24 cellular contexts compared by ENCODE assay signal in the genomic region with DNA sequence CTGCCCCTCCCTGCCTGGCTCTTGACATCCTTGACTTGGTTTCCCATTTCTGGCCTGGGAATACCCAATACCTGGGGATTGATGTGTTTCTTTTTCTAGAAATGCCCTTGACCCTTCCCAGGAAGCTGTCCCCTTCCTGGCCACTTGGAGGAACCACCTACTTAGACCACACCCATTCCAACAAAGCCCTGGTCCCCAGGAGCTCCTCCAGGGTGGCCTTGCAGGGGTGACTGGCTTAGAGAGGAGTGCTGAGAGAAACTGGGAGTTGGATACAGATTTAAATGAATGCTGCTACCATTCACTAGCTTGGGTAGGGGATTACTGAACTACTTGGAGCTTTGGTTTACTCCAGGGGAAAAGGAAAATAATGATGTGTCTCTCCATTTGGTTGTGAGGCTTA. TPM values are rescaled to one million over a fixed set of nuclear protein-coding genes. Genes with fewer than 3 reads are reported as not detected.
A peak's percentile ranks its signal among the peaks of the same experiment; 100 is the strongest.
DNase-seq lines count a peak whose midpoint lies in the region; ATAC-seq and TF ChIP-seq lines count a peak whose summit lies in the region.
"Had no signal": no experiment of that assay in that cellular context is flagged by ENCODE, and none has a peak within 500 bp of the region (broad histone marks: within the 10 kb centered on the region; RNA-seq: fewer than 3 reads in every experiment).

No MANE protein-coding gene starts in this region.

- no peak overlapping the region for H2BK15ac ChIP-seq in mesenchymal stem cell (ENCODE audit: low read depth, poor library complexity, severe bottlenecking)

- peak overlapping the region; percentile 92 for H3K27ac ChIP-seq in RWPE1
- H3K27ac ChIP-seq in mesenchymal stem cell (ENCODE audit: low read length, poor library complexity, severe bottlenecking) = no peak overlapping the region
- H3K27ac ChIP-seq: GM23248, left lung, neural progenitor cell, prostate gland, tibial artery had no signal

- peak overlapping the region in 1 of 2 experiments; percentile 92 for H3K23ac ChIP-seq in mesenchymal stem cell (ENCODE audit: low read length in 2 of 2)

- peaks cover 26% of the 10 kb centered on the region for H3K4me1 ChIP-seq in mesenchymal stem cell (ENCODE audit: control insufficient read depth, insufficient read depth, low read depth, low read length)

- H3K27ac Mint-ChIP-seq in activated T-cell treated with anti-CD3 and anti-CD28 coated beads, Interleukin-2, amount 50 U/mL, for 24 hours = peak overlapping the region; percentile 13
- H3K27ac Mint-ChIP-seq in stimulated activated naive B cell treated with anti-CD40 and anti-IgM and Interleukin-4, amounts not matched to agents 10 μg/mL and 1 μg/mL and 100 μg/mL, for 72 hours = peak overlapping the region; percentile 43
- H3K27ac Mint-ChIP-seq: activated naive CD4-positive, alpha-beta T cell treated with anti-CD3 and anti-CD28 coated beads, Interleukin-2, amount 10 ng/mL, durations not matched to agents 7 days and 5 days; neural progenitor cell had no signal

- H2BK120ac ChIP-seq in mesenchymal stem cell (ENCODE audit: low read depth, low read length) = no peak overlapping the region

- H3K14ac ChIP-seq in mesenchymal stem cell (ENCODE audit: low read length in 2 of 2) = peak overlapping the region in 1 of 2 experiments; percentile 82

- no peak for ATAC-seq in stimulated activated naive B cell treated with anti-CD40 and anti-IgM and Interleukin-4, amounts not matched to agents 10 μg/mL and 1 μg/mL and 100 μg/mL, for 72 hours (replicated peaks)
- no peak for ATAC-seq in GM18519 (IDR thresholded peaks at IDR 0.05; ENCODE audit: low FRiP score, unreplicated experiment)
- ATAC-seq in left lobe of liver = no peak

- no peaks in the 10 kb centered on the region for H3K9me3 ChIP-seq in mesenchymal stem cell (ENCODE audit: control insufficient read depth, low read length)
- H3K9me3 ChIP-seq: BE2C, left lung, prostate gland, tibial artery had no signal

- no peaks in the 10 kb centered on the region for H3K27me3 ChIP-seq in mesenchymal stem cell (ENCODE audit: control insufficient read depth in 1 of 2, insufficient read depth in 1 of 2, low read length in 2 of 2)
- H3K27me3 ChIP-seq: BE2C, left lung, neural progenitor cell, tibial artery had no signal

- POLR2A ChIA-PET in RWPE1 (lab: Yijun Ruan, JAX; ENCODE audit: low non-redundant PET) = interaction anchor here (1.0 kb wide), 1 partner anchor 22 kb away, joined by 6 read pairs; a partner anchor contains a TSS

- peak overlapping the region; percentile 58 for H2AK5ac ChIP-seq in mesenchymal stem cell (ENCODE audit: low read length, severe bottlenecking)

- peaks cover 26% of the 10 kb centered on the region for H3K36me3 Mint-ChIP-seq in activated T-cell treated with anti-CD3 and anti-CD28 coated beads, Interleukin-2, amount 50 U/mL, for 24 hours (ENCODE audit: low read depth)
- peaks cover 4 to 7% of the 10 kb centered on the region in 2 donors for H3K36me3 Mint-ChIP-seq in stimulated activated naive B cell treated with anti-CD40 and anti-IgM and Interleukin-4, amounts not matched to agents 10 μg/mL and 1 μg/mL and 100 μg/mL, for 72 hours

- no peak overlapping the region for H2AFZ ChIP-seq in mesenchymal stem cell (ENCODE audit: low read depth, low read length)
- H2AFZ ChIP-seq: GM23248, neural progenitor cell had no signal

- H3K4me1 Mint-ChIP-seq in activated T-cell treated with anti-CD3 and anti-CD28 coated beads, Interleukin-2, amount 50 U/mL, for 24 hours (ENCODE audit: low read depth) = peaks cover 76% of the 10 kb centered on the region
- H3K4me1 Mint-ChIP-seq in stimulated activated naive B cell treated with anti-CD40 and anti-IgM and Interleukin-4, amounts not matched to agents 10 μg/mL and 1 μg/mL and 100 μg/mL, for 72 hours = peaks cover 68 to 85% of the 10 kb centered on the region in 2 donors

- H3K36me3 ChIP-seq in mesenchymal stem cell (ENCODE audit: control insufficient read depth in 1 of 2, insufficient read depth in 2 of 2, low read depth in 1 of 2, low read length in 2 of 2) = peaks cover 0 to 12% of the 10 kb centered on the region in 2 experiments
- H3K36me3 ChIP-seq: left lung had no signal

- TF ChIP-seq CTCF in RWPE1 (conservative IDR thresholded peaks at IDR 0.05; ENCODE audit: low read depth) = no peak

- peak overlapping the region in 1 of 2 experiments; percentile 81 for H2BK12ac ChIP-seq in mesenchymal stem cell (ENCODE audit: low read length in 2 of 2)

- DNase-seq in activated T-cell treated with anti-CD3 and anti-CD28 coated beads, Interleukin-2, amount 50 U/mL, for 24 hours = no peak
- no peak for DNase-seq in activated T-cell treated with anti-CD3 and anti-CD28 coated beads, Interleukin-2, amount 50 U/mL, for 48 hours
- no peak for DNase-seq in RWPE1 (ENCODE audit: low spot score)
- no peak for DNase-seq in mesenchymal stem cell
- DNase-seq in stimulated activated naive B cell treated with anti-CD40 and anti-IgM and Interleukin-4, amounts not matched to agents 10 μg/mL and 1 μg/mL and 100 μg/mL, for 72 hours = no peak
- DNase-seq in left lobe of liver (ENCODE audit: low spot score) = no peak
- no peak for DNase-seq in NCI-H1694 treated with DMSO at 0.1 percent for 48 hours (lab: John Stamatoyannopoulos, UW)
- DNase-seq: 8988T; activated CD4-positive, alpha-beta T cell treated with anti-CD3 and anti-CD28 coated beads for 4 hours; activated naive CD4-positive, alpha-beta T cell treated with anti-CD3 and anti-CD28 coated beads, Interleukin-2, amount 10 ng/mL, durations not matched to agents 7 days and 5 days; aorta; BE2C; MM.1S; NCI-H1436; NCI-H2171; NCI-H526; Right ventricle myocardium superior; stimulated activated naive CD4-positive, alpha-beta T cell treated with Interleukin-2 at 50 U/mL for 16 hours; tibial artery had no signal

- H3K18ac ChIP-seq in mesenchymal stem cell (ENCODE audit: low read depth in 1 of 2, low read length in 2 of 2) = peak overlapping the region; percentile 16 to 80

- H3K9ac ChIP-seq in mesenchymal stem cell (ENCODE audit: low read length) = no peak overlapping the region
- H3K9ac ChIP-seq: GM23248, neural progenitor cell had no signal

- no peak overlapping the region for H3K4me3 Mint-ChIP-seq in activated T-cell treated with anti-CD3 and anti-CD28 coated beads, Interleukin-2, amount 50 U/mL, for 24 hours
- H3K4me3 Mint-ChIP-seq in stimulated activated naive B cell treated with anti-CD40 and anti-IgM and Interleukin-4, amounts not matched to agents 10 μg/mL and 1 μg/mL and 100 μg/mL, for 72 hours = peak overlapping the region; percentile 19 to 33
- H3K4me3 Mint-ChIP-seq: activated naive CD4-positive, alpha-beta T cell treated with anti-CD3 and anti-CD28 coated beads, Interleukin-2, amount 10 ng/mL, durations not matched to agents 7 days and 5 days; neural progenitor cell had no signal

- H2BK5ac ChIP-seq in mesenchymal stem cell (ENCODE audit: low read depth, low read length, poor library complexity, severe bottlenecking) = no peak overlapping the region

- no peak overlapping the region for H4K8ac ChIP-seq in mesenchymal stem cell (ENCODE audit: low read length)

- H3K4ac ChIP-seq in mesenchymal stem cell (ENCODE audit: low read depth in 1 of 2, low read length in 2 of 2) = peak overlapping the region in 1 of 2 experiments; percentile 9

- no peaks in the 10 kb centered on the region for H3K27me3 Mint-ChIP-seq in activated T-cell treated with anti-CD3 and anti-CD28 coated beads, Interleukin-2, amount 50 U/mL, for 24 hours
- H3K27me3 Mint-ChIP-seq in stimulated activated naive B cell treated with anti-CD40 and anti-IgM and Interleukin-4, amounts not matched to agents 10 μg/mL and 1 μg/mL and 100 μg/mL, for 72 hours = no peaks in the 10 kb centered on the region
- H3K27me3 Mint-ChIP-seq: activated naive CD4-positive, alpha-beta T cell treated with anti-CD3 and anti-CD28 coated beads, Interleukin-2, amount 10 ng/mL, durations not matched to agents 7 days and 5 days had no signal

- H3K9me3 Mint-ChIP-seq in activated T-cell treated with anti-CD3 and anti-CD28 coated beads, Interleukin-2, amount 50 U/mL, for 24 hours = no peaks in the 10 kb centered on the region
- no peaks in the 10 kb centered on the region for H3K9me3 Mint-ChIP-seq in stimulated activated naive B cell treated with anti-CD40 and anti-IgM and Interleukin-4, amounts not matched to agents 10 μg/mL and 1 μg/mL and 100 μg/mL, for 72 hours
- H3K9me3 Mint-ChIP-seq: activated naive CD4-positive, alpha-beta T cell treated with anti-CD3 and anti-CD28 coated beads, Interleukin-2, amount 10 ng/mL, durations not matched to agents 7 days and 5 days had no signal

- H3K4me2 ChIP-seq in mesenchymal stem cell (ENCODE audit: low read length, poor library complexity, severe bottlenecking) = no peak overlapping the region
- H3K4me2 ChIP-seq: neural progenitor cell had no signal

- H3K4me3 ChIP-seq in mesenchymal stem cell (ENCODE audit: insufficient read depth in 1 of 2, low read depth in 1 of 2, low read length in 2 of 2) = no peak overlapping the region
- H3K4me3 ChIP-seq: GM23248, left lung, neural progenitor cell, prostate gland, tibial artery had no signal

- H4K91ac ChIP-seq in mesenchymal stem cell (ENCODE audit: low read length) = no peak overlapping the region

- CTCF ChIA-PET in RWPE1 (lab: Yijun Ruan, JAX) = interaction anchor here (0.6 to 0.8 kb wide), 2 partner anchors 19 to 21 kb away, joined by 3 read pairs; no protein-coding TSS in a partner anchor

- H3K79me1 ChIP-seq in mesenchymal stem cell (replicated peaks; ENCODE audit: low read length, poor library complexity, severe bottlenecking) = peaks cover 31% of the 10 kb centered on the region

RNA-seq across cellular contexts. Expression of a gene that starts 22.1 kb away (rescaled TPM):
- polyA plus RNA-seq in mesenchymal stem cell (2013, experiment 1 of 2) = 32.0 TPM
- 32.5 TPM for polyA plus RNA-seq in mesenchymal stem cell (2013, experiment 2 of 2)
- total RNA-seq in left lobe of liver = 9.7 TPM
